17 cellular contexts compared by ENCODE assay signal in the genomic region with DNA sequence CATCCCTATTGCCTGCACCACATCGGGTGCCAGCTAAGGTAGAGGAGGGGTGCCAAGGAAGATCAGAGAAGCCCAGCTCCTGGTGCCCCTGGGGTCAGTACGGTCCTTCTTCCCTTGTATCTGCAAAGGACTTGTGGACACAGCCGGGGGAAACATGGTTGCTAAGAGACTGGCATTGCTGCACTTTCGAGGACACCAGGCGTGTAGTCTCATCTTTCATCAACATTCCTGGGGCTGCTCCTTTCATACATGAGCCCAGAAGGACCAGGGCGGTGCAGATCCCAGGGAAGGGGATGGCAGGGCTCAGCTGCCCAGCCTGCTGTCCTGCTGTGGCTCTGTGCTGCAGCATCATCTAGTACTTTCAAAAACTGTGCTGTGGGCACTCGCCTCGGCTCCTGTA.
DNase-seq lines count a peak whose midpoint lies in the region; ATAC-seq and TF ChIP-seq lines count a peak whose summit lies in the region.
"Had no signal": no experiment of that assay in that cellular context is flagged by ENCODE, and none has a peak within 500 bp of the region (broad histone marks: within the 10 kb centered on the region; RNA-seq: fewer than 3 reads in every experiment).

No MANE protein-coding gene starts in this region.

- ATAC-seq in activated T-cell treated with anti-CD3 and anti-CD28 coated beads, Interleukin-2, amount 50 U/mL, for 72 hours (replicated peaks in 1 of 2), result no peak
- no peak for ATAC-seq in stimulated activated naive CD8-positive, alpha-beta T cell treated with anti-CD3 and anti-CD28 coated beads, Interleukin-15, amount 100 ng/mL, for 72 hours
- no peak for ATAC-seq in GM19035 (IDR thresholded peaks at IDR 0.05; ENCODE audit: unreplicated experiment)

- H3K36me3 Mint-ChIP-seq in activated T-cell treated with anti-CD3 and anti-CD28 coated beads, Interleukin-2, amount 50 U/mL, for 72 hours (ENCODE audit: insufficient read depth in 2 of 2), result no peaks in the 10 kb centered on the region
- H3K36me3 Mint-ChIP-seq in immature natural killer cell, result peaks cover 0 to 12% (median 9%) of the 10 kb centered on the region in 3 donors

- H3K9ac ChIP-seq in OCI-LY1 (ENCODE audit: low read length), result no peak overlapping the region

- H3K4me3 Mint-ChIP-seq in activated T-cell treated with anti-CD3 and anti-CD28 coated beads, Interleukin-2, amount 50 U/mL, for 72 hours, result peak overlapping the region; percentile 81 to 86
- peak overlapping the region; percentile 66 to 84 (median 75) for H3K4me3 Mint-ChIP-seq in immature natural killer cell
- peak overlapping the region; percentile 82 to 91 for H3K4me3 Mint-ChIP-seq in stimulated activated naive CD8-positive, alpha-beta T cell treated with anti-CD3 and anti-CD28 coated beads, Interleukin-15, amount 100 ng/mL, for 72 hours

- no peak for DNase-seq in activated T-cell treated with anti-CD3 and anti-CD28 coated beads, Interleukin-2, amount 50 U/mL, for 72 hours
- DNase-seq in activated T-cell treated with anti-CD3 and anti-CD28 coated beads, Interleukin-2, amount 50 U/mL, for 48 hours, result no peak
- DNase-seq in immature natural killer cell (no peak), AG08396 (ENCODE audit: low spot score) (no peak), SHP77 treated with DMSO at 0.1 percent for 48 hours (lab: John Stamatoyannopoulos, UW) (no peak)
- no peak for DNase-seq in stimulated activated naive CD8-positive, alpha-beta T cell treated with anti-CD3 and anti-CD28 coated beads, Interleukin-15, amount 100 ng/mL, for 72 hours
- DNase-seq: activated CD4-positive, alpha-beta T cell treated with anti-CD3 and anti-CD28 coated beads for 48 hours; activated naive CD4-positive, alpha-beta T cell treated with anti-CD3 and anti-CD28 coated beads for 36 hours; midbrain; NCI-H1436; NCI-H526 treated with DMSO at 0.1 percent for 48 hours; posterior cingulate gyrus; stimulated activated CD4-positive, alpha-beta T cell treated with anti-CD3 and anti-CD28 coated beads, Interleukin-15, amount 100 ng/mL, for 24 hours; tibial artery had no signal

- peaks cover 23% of the 10 kb centered on the region for H3K4me1 ChIP-seq in OCI-LY1 (ENCODE audit: insufficient read depth, low read length, severe bottlenecking)
- H3K4me1 ChIP-seq: tibial artery had no signal

- no peaks in the 10 kb centered on the region for H3K79me2 ChIP-seq in OCI-LY1 (ENCODE audit: insufficient read depth, low read length)

- no peaks in the 10 kb centered on the region for H4K20me1 ChIP-seq in OCI-LY1 (ENCODE audit: insufficient read depth, low read length)

- peaks cover 26% of the 10 kb centered on the region; the same call in 1 of the 2 replicates for H3K36me3 ChIP-seq in OCI-LY1 (ENCODE audit: insufficient read depth, low read length)
- H3K36me3 ChIP-seq: tibial artery had no signal

- no peaks in the 10 kb centered on the region for H3F3A ChIP-seq in OCI-LY1 (ENCODE audit: insufficient read depth, low read length)

- H2AFZ ChIP-seq in OCI-LY1 (ENCODE audit: low read length), result no peak overlapping the region

- peak overlapping the region; percentile 43; the same call in 1 of the 2 replicates for H3K4me2 ChIP-seq in OCI-LY1 (ENCODE audit: low read length)

- H3K9me2 ChIP-seq in OCI-LY1 (ENCODE audit: low read depth, low read length), result no peaks in the 10 kb centered on the region

- TF ChIP-seq CTCF in OCI-LY1 (IDR thresholded peaks at IDR 0.05; ENCODE audit: low read length), result no peak

- H3K27me3 Mint-ChIP-seq in activated T-cell treated with anti-CD3 and anti-CD28 coated beads, Interleukin-2, amount 50 U/mL, for 72 hours (ENCODE audit: low read depth), result no peaks in the 10 kb centered on the region
- peaks cover 0 to 4% (median 0%) of the 10 kb centered on the region in 3 donors for H3K27me3 Mint-ChIP-seq in immature natural killer cell (ENCODE audit: low read depth in 3 of 3)
- H3K27me3 Mint-ChIP-seq in stimulated activated naive CD8-positive, alpha-beta T cell treated with anti-CD3 and anti-CD28 coated beads, Interleukin-15, amount 100 ng/mL, for 72 hours, result no peaks in the 10 kb centered on the region

- no peak overlapping the region for H3K27ac ChIP-seq in OCI-LY1 (ENCODE audit: low read depth, low read length, poor library complexity, severe bottlenecking)
- H3K27ac ChIP-seq: tibial artery had no signal

- H3K4me3 ChIP-seq in OCI-LY1 (ENCODE audit: low read depth, low read length, poor library complexity, severe bottlenecking), result no peak overlapping the region
- H3K4me3 ChIP-seq: tibial artery had no signal

- no peak overlapping the region for H3K27ac Mint-ChIP-seq in activated T-cell treated with anti-CD3 and anti-CD28 coated beads, Interleukin-2, amount 50 U/mL, for 72 hours
- peak overlapping the region in 5 of 6 donors; percentile 36 to 92 (median 78) for H3K27ac Mint-ChIP-seq in immature natural killer cell
- no peak overlapping the region for H3K27ac Mint-ChIP-seq in stimulated activated naive CD8-positive, alpha-beta T cell treated with anti-CD3 and anti-CD28 coated beads, Interleukin-15, amount 100 ng/mL, for 72 hours

- H3K9me3 Mint-ChIP-seq in activated T-cell treated with anti-CD3 and anti-CD28 coated beads, Interleukin-2, amount 50 U/mL, for 72 hours, result no peaks in the 10 kb centered on the region
- H3K9me3 Mint-ChIP-seq in immature natural killer cell, result no peaks in the 10 kb centered on the region
- H3K9me3 Mint-ChIP-seq in stimulated activated naive CD8-positive, alpha-beta T cell treated with anti-CD3 and anti-CD28 coated beads, Interleukin-15, amount 100 ng/mL, for 72 hours, result no peaks in the 10 kb centered on the region
- H3K9me3 Mint-ChIP-seq: activated naive CD4-positive, alpha-beta T cell treated with anti-CD3 and anti-CD28 coated beads for 36 hours; T-helper 1 cell treated with Interleukin-12 subunit alpha and Interleukin-12 subunit beta and Interleukin-4 antibody, amounts not matched to agents 30 μg/mL and 1 μg/mL, for 36 hours had no signal

- H3K4me1 Mint-ChIP-seq in activated T-cell treated with anti-CD3 and anti-CD28 coated beads, Interleukin-2, amount 50 U/mL, for 72 hours (ENCODE audit: low read depth), result peaks cover 84% of the 10 kb centered on the region
- H3K4me1 Mint-ChIP-seq in immature natural killer cell, result peaks cover 85 to 88% of the 10 kb centered on the region in 2 donors
- H3K4me1 Mint-ChIP-seq in stimulated activated naive CD8-positive, alpha-beta T cell treated with anti-CD3 and anti-CD28 coated beads, Interleukin-15, amount 100 ng/mL, for 72 hours, result peaks cover 23% of the 10 kb centered on the region

- H3K9me3 ChIP-seq in OCI-LY1 (ENCODE audit: low read length), result no peaks in the 10 kb centered on the region
- H3K9me3 ChIP-seq: tibial artery had no signal

- H3K27me3 ChIP-seq in OCI-LY1 (ENCODE audit: insufficient read depth, low read length), result no peaks in the 10 kb centered on the region

Comparison
In these comparisons a context has a peak if more than half of its experiments do, and no peak if none do; other contexts are left out.
1. H3K27ac Mint-ChIP-seq: peak in immature natural killer cell (5 of 6); none in activated T-cell treated with anti-CD3 and anti-CD28 coated beads, Interleukin-2, amount 50 U/mL, for 72 hours (single experiment) and stimulated activated naive CD8-positive, alpha-beta T cell treated with anti-CD3 and anti-CD28 coated beads, Interleukin-15, amount 100 ng/mL, for 72 hours (0 of 2).
2. Peak in every context shown above with its lines, with median percentiles within 50 percentile points of each other: H3K4me3 Mint-ChIP-seq.